ENCODE assay signal across 1 cellular context in the genomic region with DNA sequence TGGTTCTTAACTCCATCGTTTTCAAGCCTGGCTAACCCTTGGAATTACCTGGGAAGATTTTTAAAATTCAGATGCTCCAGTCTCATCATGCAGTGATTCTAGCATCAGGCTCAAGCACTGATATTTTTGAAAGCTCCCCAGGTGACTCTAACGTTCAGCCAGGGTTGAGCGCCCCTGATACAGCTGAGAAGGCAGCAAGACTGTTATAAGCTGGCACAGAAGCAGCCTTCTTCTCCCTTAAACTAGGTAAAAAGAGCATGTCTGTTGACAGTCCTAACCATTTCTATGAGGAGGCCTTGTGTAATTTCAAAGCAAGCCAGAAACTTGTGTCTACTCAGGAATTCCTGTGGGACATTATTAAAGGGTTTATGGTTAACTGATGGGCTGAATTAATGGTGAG.
TF ChIP-seq lines count a peak whose summit lies in the region.

No MANE protein-coding gene starts in this region.

TF ChIP-seq in A549, 52 proteins besides CTCF, POLR2A, EP300 and RAD21 (continued from another document):
- TF ChIP-seq, protein P1, sequence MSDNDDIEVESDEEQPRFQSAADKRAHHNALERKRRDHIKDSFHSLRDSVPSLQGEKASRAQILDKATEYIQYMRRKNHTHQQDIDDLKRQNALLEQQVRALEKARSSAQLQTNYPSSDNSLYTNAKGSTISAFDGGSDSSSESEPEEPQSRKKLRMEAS (IDR thresholded peaks at IDR 0.05): no peak
- no peak for TF ChIP-seq BHLHE40 (IDR thresholded peaks at IDR 0.05; ENCODE audit: low read depth, low read length)
- no peak for TF ChIP-seq EHMT2 (IDR thresholded peaks at IDR 0.05; ENCODE audit: low read depth)
- TF ChIP-seq EHF (CRISPR knock-in tag; IDR thresholded peaks at IDR 0.05): no peak
